In the genomic region with DNA sequence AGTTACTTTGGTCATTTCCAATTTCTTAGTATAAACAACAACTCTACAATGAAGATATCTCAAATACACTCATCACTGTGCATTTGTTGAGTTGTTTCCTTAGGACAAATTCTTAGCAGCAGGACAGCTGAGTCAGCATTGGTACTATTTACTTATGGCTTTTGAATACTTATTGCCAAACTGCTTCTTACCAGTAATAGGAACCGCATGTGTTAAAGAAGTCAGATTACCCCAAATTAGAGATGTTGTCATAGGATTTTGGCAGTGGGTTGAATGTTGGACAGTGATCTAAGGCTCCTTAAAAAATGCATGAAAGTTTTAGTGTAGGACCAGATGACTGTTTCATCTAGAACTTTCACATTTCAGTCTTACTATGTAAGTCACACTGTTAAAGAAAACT, we compare ENCODE assay signal across 23 cellular contexts. TPM values are rescaled to one million over a fixed set of nuclear protein-coding genes. Genes with fewer than 3 reads are reported as not detected.
DNase-seq lines count a peak whose midpoint lies in the region; ATAC-seq, FAIRE-seq and TF ChIP-seq lines count a peak whose summit lies in the region.
"Had no signal": no experiment of that assay in that cellular context is flagged by ENCODE, and none has a peak within 500 bp of the region (broad histone marks: within the 10 kb centered on the region; RNA-seq: fewer than 3 reads in every experiment).

No MANE protein-coding gene starts in this region.

- POLR2A ChIA-PET in MCF 10A (lab: Yijun Ruan, JAX) = interaction anchor here (1.0 to 2.6 kb wide), 5 partner anchors 9 to 115 kb away, joined by 4 to 18 read pairs (median 5); no protein-coding TSS in a partner anchor

- H3K36me3 ChIP-seq in breast epithelium = no peaks in the 10 kb centered on the region
- no peaks in the 10 kb centered on the region for H3K36me3 ChIP-seq in astrocyte (ENCODE audit: insufficient read depth, low read length)
- no peaks in the 10 kb centered on the region for H3K36me3 ChIP-seq in pancreas
- H3K36me3 ChIP-seq: BLaER1 treated with 17β-estradiol and CSF1 and Interleukin-3, amounts not matched to agents 10 nM and 100 nM; stomach had no signal

- no peaks in the 10 kb centered on the region for H3K27me3 ChIP-seq in breast epithelium
- H3K27me3 ChIP-seq in astrocyte (ENCODE audit: insufficient read depth, low read length) = peaks cover 2% of the 10 kb centered on the region
- no peaks in the 10 kb centered on the region for H3K27me3 ChIP-seq in pancreas
- H3K27me3 ChIP-seq: BLaER1 treated with 17β-estradiol and CSF1 and Interleukin-3, amounts not matched to agents 10 nM and 100 nM; stomach had no signal

- H3K4me2 ChIP-seq in astrocyte (ENCODE audit: low read length) = no peak overlapping the region
- H3K4me2 ChIP-seq: BLaER1 treated with 17β-estradiol and CSF1 and Interleukin-3, amounts not matched to agents 10 nM and 100 nM had no signal

- no peak overlapping the region for H2AFZ ChIP-seq in astrocyte (ENCODE audit: low read depth, low read length)

- H4K20me1 ChIP-seq in astrocyte (ENCODE audit: insufficient read depth, low read length) = peaks cover 3% of the 10 kb centered on the region
- H4K20me1 ChIP-seq: BLaER1 treated with 17β-estradiol and CSF1 and Interleukin-3, amounts not matched to agents 10 nM and 100 nM had no signal

- peaks cover 18% of the 10 kb centered on the region for H3K36me3 Mint-ChIP-seq in MCF 10A (ENCODE audit: insufficient read depth, unreplicated experiment)
- H3K36me3 Mint-ChIP-seq in astrocyte (ENCODE audit: low read depth, unreplicated experiment) = peaks cover 3% of the 10 kb centered on the region

- H3K27ac ChIP-seq in breast epithelium = no peak overlapping the region
- H3K27ac ChIP-seq in astrocyte (ENCODE audit: low read depth, low read length) = no peak overlapping the region
- no peak overlapping the region for H3K27ac ChIP-seq in pancreas
- H3K27ac ChIP-seq: 22Rv1; BLaER1 treated with 17β-estradiol and CSF1 and Interleukin-3, amounts not matched to agents 10 nM and 100 nM; stomach had no signal

- no peak for FAIRE-seq in astrocyte (lab: Jason Lieb, UNC)
- no peak for FAIRE-seq in pancreas (lab: Jason Lieb, UNC)
- FAIRE-seq: colon, endometrium, urothelium cell line had no signal

- CTCF ChIA-PET in MCF 10A (lab: Yijun Ruan, JAX) = interaction anchor here (0.8 kb wide), 1 partner anchor 11 kb away, joined by 3 read pairs; no protein-coding TSS in a partner anchor

- peaks cover 7% of the 10 kb centered on the region for H3K9me3 Mint-ChIP-seq in MCF 10A (ENCODE audit: unreplicated experiment)
- H3K9me3 Mint-ChIP-seq in astrocyte (ENCODE audit: unreplicated experiment) = peaks cover 7% of the 10 kb centered on the region
- H3K9me3 Mint-ChIP-seq: activated CD4-positive, alpha-beta T cell treated with anti-CD3 and anti-CD28 coated beads, Interleukin-2, amount 10 ng/mL, durations not matched to agents 7 days and 5 days had no signal

- H3K4me1 ChIP-seq in breast epithelium (no peaks in the 10 kb centered on the region), astrocyte (ENCODE audit: insufficient read depth, low read length) (no peaks in the 10 kb centered on the region), pancreas (peaks cover 0 to 2% (median 0%) of the 10 kb centered on the region in 3 donors)
- H3K4me1 ChIP-seq: BLaER1 treated with 17β-estradiol and CSF1 and Interleukin-3, amounts not matched to agents 10 nM and 100 nM had no signal

- peak overlapping the region; percentile 79 for H3K27ac Mint-ChIP-seq in MCF 10A (ENCODE audit: low read depth, unreplicated experiment)
- no peak overlapping the region for H3K27ac Mint-ChIP-seq in astrocyte (ENCODE audit: unreplicated experiment)
- H3K27ac Mint-ChIP-seq: activated CD4-positive, alpha-beta T cell treated with anti-CD3 and anti-CD28 coated beads, Interleukin-2, amount 10 ng/mL, durations not matched to agents 7 days and 5 days; T-helper 17 cell had no signal

- H3K9ac ChIP-seq in astrocyte (ENCODE audit: low read length) = no peak overlapping the region
- H3K9ac ChIP-seq: BLaER1 treated with 17β-estradiol and CSF1 and Interleukin-3, amounts not matched to agents 10 nM and 100 nM had no signal

- peak; percentile 53 to 67 (median 58) for ATAC-seq in pancreas
- ATAC-seq: T-helper 17 cell had no signal

- DNase-seq in MCF 10A (ENCODE audit: unreplicated experiment) = peak; percentile 68
- no peak for DNase-seq in breast epithelium (ENCODE audit: low spot score in 2 of 2)
- peak; percentile 43 for DNase-seq in astrocyte (ENCODE audit: low read depth)
- peak; percentile 91 for DNase-seq in fibroblast of gingiva (ENCODE audit: low read depth)
- DNase-seq in pancreas = no peak
- DNase-seq in NCI-H1436 treated with DMSO at 0.1 percent for 48 hours (lab: John Stamatoyannopoulos, UW) = no peak
- no peak for DNase-seq in iPS-NIHi7 (ENCODE audit: extremely low spot score)
- DNase-seq in ecto neural progenitor cell (ENCODE audit: low spot score) = no peak
- DNase-seq: activated CD4-positive, alpha-beta T cell treated with anti-CD3 and anti-CD28 coated beads, Interleukin-2, amount 10 ng/mL, durations not matched to agents 7 days and 5 days; activated CD8-positive, alpha-beta memory T cell treated with anti-CD3 and anti-CD28 coated beads, Interleukin-2, amount 50 U/mL, for 48 hours; activated effector memory CD4-positive, alpha-beta T cell treated with anti-CD3 and anti-CD28 coated beads, Interleukin-2, amount 50 U/mL, for 16 hours; Calu3; KBM-7; NCI-H526 treated with DMSO at 0.1 percent for 48 hours; SIG-M5; stimulated activated CD4-positive, alpha-beta T cell treated with anti-CD3 and anti-CD28 coated beads, Interleukin-2, amount 100 ng/mL, for 48 hours; stomach; T-helper 17 cell had no signal

- H3K4me3 ChIP-seq in breast epithelium (no peak overlapping the region), astrocyte (ENCODE audit: insufficient read depth, low read depth, low read length) (no peak overlapping the region), pancreas (no peak overlapping the region)
- H3K4me3 ChIP-seq: BLaER1 treated with 17β-estradiol and CSF1 and Interleukin-3, amounts not matched to agents 10 nM and 100 nM; stomach had no signal

- H3K4me3 Mint-ChIP-seq in MCF 10A (ENCODE audit: unreplicated experiment) (peak overlapping the region; percentile 10), astrocyte (ENCODE audit: unreplicated experiment) (no peak overlapping the region)
- H3K4me3 Mint-ChIP-seq: activated CD4-positive, alpha-beta T cell treated with anti-CD3 and anti-CD28 coated beads, Interleukin-2, amount 10 ng/mL, durations not matched to agents 7 days and 5 days; T-helper 17 cell had no signal

- no peak for TF ChIP-seq POLR2A in breast epithelium (IDR thresholded peaks at IDR 0.05)

- intact Hi-C loops in MCF 10A (cut with micrococcal nuclease) (no loop called here), breast epithelium (cut with DNase I; ENCODE audit: low total_unique reads) (no loop called here), pancreas (cut with DNase I) (no loop called here)

- peaks cover 48% of the 10 kb centered on the region for H3K4me1 Mint-ChIP-seq in MCF 10A (ENCODE audit: insufficient read depth, unreplicated experiment)
- H3K4me1 Mint-ChIP-seq in astrocyte (ENCODE audit: low read depth, unreplicated experiment) = peaks cover 30% of the 10 kb centered on the region

- WGBS in pancreas, 2 donors = 28 to 32% methylated on average over 1 of the region's 1 CpG

- no peaks in the 10 kb centered on the region for H3K27me3 Mint-ChIP-seq in MCF 10A (ENCODE audit: insufficient read depth, unreplicated experiment)
- H3K27me3 Mint-ChIP-seq in astrocyte (ENCODE audit: low read depth, unreplicated experiment) = no peaks in the 10 kb centered on the region

- no peaks in the 10 kb centered on the region for H3K79me2 ChIP-seq in astrocyte (ENCODE audit: insufficient read depth, low read length)

- no TSS peak for BruUV-seq in MCF 10A (replicated peaks; lab: Mats Ljungman, UMichigan)

- TF ChIP-seq CTCF in MCF 10A (IDR thresholded peaks at IDR 0.05; ENCODE audit: unreplicated experiment) (no peak), breast epithelium (IDR thresholded peaks at IDR 0.05) (no peak), astrocyte (IDR thresholded peaks at IDR 0.05; ENCODE audit: insufficient read depth, low read depth, low read length) (no peak), pancreas (IDR thresholded peaks at IDR 0.05) (no peak)

- H3K9me3 ChIP-seq in breast epithelium (no peaks in the 10 kb centered on the region), astrocyte (ENCODE audit: insufficient read depth, low read depth, low read length) (no peaks in the 10 kb centered on the region), pancreas (no peaks in the 10 kb centered on the region)
- H3K9me3 ChIP-seq: stomach had no signal

RNA-seq across cellular contexts. Expression of a gene that starts 56.9 kb away (rescaled TPM):
- 46.0 and 56.1 TPM in 2 replicates for total RNA-seq in MCF 10A (2022)
- 10 to 100 TPM; 59.4 to 76.7 (median 64.9) TPM for total RNA-seq in breast epithelium
- total RNA-seq in astrocyte = 22.7 and 23.4 TPM in 2 replicates
- 10 to 100 TPM; 19.2 to 28.2 (median 23.6) TPM for total RNA-seq in pancreas
- polyA plus RNA-seq in pancreas = 10 to 100 TPM; 22.1 to 23.6 TPM

Comparison
In these comparisons a context has a peak if more than half of its experiments do, and no peak if none do; other contexts are left out.
1. DNase-seq: peak in MCF 10A (single experiment), astrocyte (single experiment) and fibroblast of gingiva (single experiment); none in breast epithelium (0 of 2), pancreas (0 of 6), NCI-H1436 treated with DMSO at 0.1 percent for 48 hours (single experiment), iPS-NIHi7 (single experiment) and ecto neural progenitor cell (single experiment).